Comparison of ENCODE assay signal across 14 cellular contexts in the genomic region with DNA sequence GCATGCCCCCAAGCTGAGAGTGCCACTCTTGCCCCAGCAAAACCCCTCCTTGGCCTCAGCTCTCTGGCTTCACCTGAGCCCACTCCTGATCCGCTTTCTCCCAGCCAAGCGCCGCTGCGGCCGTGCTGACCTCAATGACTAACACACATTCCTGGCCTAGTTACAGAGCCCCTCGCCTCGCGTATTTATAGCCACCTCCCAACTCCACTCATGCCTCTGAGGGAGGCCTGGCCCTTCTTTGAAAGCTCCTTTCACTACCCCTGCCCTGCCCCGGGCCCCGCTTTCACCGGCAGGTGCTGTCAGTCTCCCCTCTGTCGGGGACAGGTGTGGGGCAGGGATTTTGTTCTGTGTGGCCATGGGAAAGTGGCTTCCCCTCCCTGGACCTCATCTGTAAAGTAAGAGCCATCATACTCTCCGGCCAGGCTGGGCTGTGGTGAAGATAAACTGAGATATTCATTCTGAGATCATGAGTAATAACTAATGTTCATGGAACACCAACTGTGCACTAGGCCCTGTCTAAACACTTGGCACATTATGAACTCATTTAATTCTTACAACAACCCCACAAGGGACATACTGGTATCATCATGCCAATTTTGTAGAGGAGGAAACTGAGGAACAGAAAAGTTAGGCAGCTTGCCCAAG. TPM values are rescaled to one million over a fixed set of nuclear protein-coding genes. Genes with fewer than 3 reads are reported as not detected.
DNase-seq lines count a peak whose midpoint lies in the region; ATAC-seq lines count a peak whose summit lies in the region.
"Had no signal": no experiment of that assay in that cellular context is flagged by ENCODE, and none has a peak within 500 bp of the region (broad histone marks: within the 10 kb centered on the region; RNA-seq: fewer than 3 reads in every experiment).

No MANE protein-coding gene starts in this region.

- CTCF ChIA-PET in CD4-positive, alpha-beta memory T cell (lab: Charles Lee; ENCODE audit: partially characterized antibody), result no interaction called here

- H3K9me3 Mint-ChIP-seq in CD4-positive, alpha-beta memory T cell, result no peaks in the 10 kb centered on the region

- H3K4me1 Mint-ChIP-seq in CD4-positive, alpha-beta memory T cell, result no peaks in the 10 kb centered on the region

- H3K36me3 Mint-ChIP-seq in CD4-positive, alpha-beta memory T cell, result no peaks in the 10 kb centered on the region

- no peak overlapping the region for H3K4me3 Mint-ChIP-seq in CD4-positive, alpha-beta memory T cell

- H3K27ac ChIP-seq in CD4-positive, alpha-beta memory T cell (ENCODE audit: low read depth, low read length), result no peak overlapping the region
- H3K27ac ChIP-seq: RWPE1, WERI-Rb-1 had no signal

- H3K27ac Mint-ChIP-seq in CD4-positive, alpha-beta memory T cell, result no peak overlapping the region

- H3K36me3 ChIP-seq in CD4-positive, alpha-beta memory T cell (ENCODE audit: insufficient read depth, low read length), result no peaks in the 10 kb centered on the region
- H3K36me3 ChIP-seq: WERI-Rb-1 had no signal

- H3K4me1 ChIP-seq in CD4-positive, alpha-beta memory T cell (ENCODE audit: insufficient read depth, low read length), result no peaks in the 10 kb centered on the region

- POLR2A ChIA-PET in CD4-positive, alpha-beta memory T cell (lab: Charles Lee; ENCODE audit: partially characterized antibody), result no interaction called here

- intact Hi-C loops in left cardiac atrium (cut with DNase I), result no loop called here
- intact Hi-C loops in CD4-positive, alpha-beta memory T cell (cut with micrococcal nuclease), result no loop called here

- DNase-seq in ELR (ENCODE audit: low read depth) (peak; percentile 72), SW480 (ENCODE audit: low spot score) (peak; percentile 65), left cardiac atrium (no peak), smooth muscle cell of the brain vasculature (ENCODE audit: low read depth, low spot score) (peak; percentile 15)
- no peak for DNase-seq in CD4-positive, alpha-beta memory T cell
- DNase-seq: activated naive CD4-positive, alpha-beta T cell; effector CD8-positive, alpha-beta T cell; NCI-H2081 treated with DMSO at 0.1 percent for 48 hours had no signal

- peaks cover 6 to 25% of the 10 kb centered on the region in 2 donors for H3K27me3 Mint-ChIP-seq in CD4-positive, alpha-beta memory T cell

- peak; percentile 78 to 84 for ATAC-seq in left cardiac atrium
- ATAC-seq in HG02763 (IDR thresholded peaks at IDR 0.05; ENCODE audit: unreplicated experiment), result no peak
- no peak for ATAC-seq in GM21576 (IDR thresholded peaks at IDR 0.05; ENCODE audit: unreplicated experiment)
- ATAC-seq in GM21528 (IDR thresholded peaks at IDR 0.05; ENCODE audit: low FRiP score, unreplicated experiment), result no peak
- ATAC-seq: HepG2 had no signal

- H3K9me3 ChIP-seq in CD4-positive, alpha-beta memory T cell (ENCODE audit: control insufficient read depth in 1 of 2, low read length in 2 of 2), result no peaks in the 10 kb centered on the region

- H3K27me3 ChIP-seq in CD4-positive, alpha-beta memory T cell (ENCODE audit: insufficient read depth, low read length), result no peaks in the 10 kb centered on the region

- no peak overlapping the region for H3K4me3 ChIP-seq in CD4-positive, alpha-beta memory T cell (ENCODE audit: low read length in 2 of 2)

RNA-seq across cellular contexts. Expression of gene ATP2B2, which starts 13.2 kb away (rescaled TPM):
- total RNA-seq in left cardiac atrium, result under 1 TPM in 1 of 2 donors, not detected in 1; 0.31 TPM
- not detected for total RNA-seq in CD4-positive, alpha-beta memory T cell
- not detected for polyA plus RNA-seq in CD4-positive, alpha-beta memory T cell

Comparison
In these comparisons a context has a peak if more than half of its experiments do, and no peak if none do; other contexts are left out.
1. DNase-seq: peak in ELR (single experiment), SW480 (single experiment) and smooth muscle cell of the brain vasculature (single experiment); none in left cardiac atrium (single experiment) and CD4-positive, alpha-beta memory T cell (0 of 5).
2. ATAC-seq: peak in left cardiac atrium (2 of 2); none in HG02763 (single experiment), GM21576 (single experiment) and GM21528 (single experiment).